In the genomic region with DNA sequence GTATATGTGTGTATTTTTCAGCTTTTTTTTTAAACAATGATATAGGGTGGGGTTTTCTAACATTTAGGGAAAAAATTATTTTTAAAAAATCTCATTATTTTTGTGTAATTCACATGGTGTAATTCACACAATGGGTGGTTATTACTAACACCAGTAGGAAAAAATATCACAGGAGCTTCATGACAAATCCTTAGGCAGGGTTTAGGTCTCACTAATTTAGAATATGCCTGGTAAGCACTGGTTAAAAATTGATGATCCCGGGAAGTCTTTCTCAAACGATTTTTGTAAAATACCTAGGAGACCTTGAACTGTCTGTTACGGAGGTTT, we compare ENCODE assay signal across 1 cellular context.
TF ChIP-seq lines count a peak whose summit lies in the region.

No MANE protein-coding gene starts in this region.

TF ChIP-seq in K562, 482 proteins besides CTCF, POLR2A, EP300 and RAD21 (continued from another document):
- TF ChIP-seq LEF1 (IDR thresholded peaks at IDR 0.05) (no peak), NR1H2 (CRISPR knock-in tag; IDR thresholded peaks at IDR 0.05) (no peak)
